16 cellular contexts compared by ENCODE assay signal in genomic region chr14:54735424-54735823, GRCh38.
DNase-seq lines count a peak whose midpoint lies in the region; ATAC-seq and TF ChIP-seq lines count a peak whose summit lies in the region.
"Had no signal": no experiment of that assay in that cellular context is flagged by ENCODE, and none has a peak within 500 bp of the region (broad histone marks: within the 10 kb centered on the region; RNA-seq: fewer than 3 reads in every experiment).

No MANE protein-coding gene starts in this region.

- H3K27me3 ChIP-seq in left ventricle myocardium inferior (ENCODE audit: low read depth) (no peaks in the 10 kb centered on the region), gastrocnemius medialis (no peaks in the 10 kb centered on the region)

- H3K4me1 ChIP-seq in left ventricle myocardium inferior (peaks cover 70% of the 10 kb centered on the region), gastrocnemius medialis (peaks cover 42 to 54% of the 10 kb centered on the region in 2 donors)

- ATAC-seq in left lobe of liver = peak; percentile 27
- no peak for ATAC-seq in gastrocnemius medialis
- ATAC-seq: Panc1 had no signal

- TF ChIP-seq POLR2A in gastrocnemius medialis (IDR thresholded peaks at IDR 0.05) (no peak), lower leg skin (IDR thresholded peaks at IDR 0.05) (no peak)

- WGBS in lower leg skin, 2 donors = 90 to 95% methylated on average over 3 of the region's 3 CpGs

- H3K9me3 ChIP-seq in left ventricle myocardium inferior (replicated peaks) (no peaks in the 10 kb centered on the region), gastrocnemius medialis (no peaks in the 10 kb centered on the region)

- H3K27ac ChIP-seq in left ventricle myocardium inferior (replicated peaks) = peak overlapping the region; percentile 42
- peak overlapping the region; percentile 58 to 69 (median 62) for H3K27ac ChIP-seq in gastrocnemius medialis

- intact Hi-C loops in left ventricle myocardium inferior (cut with micrococcal nuclease) = no loop called here
- intact Hi-C loops in cardiac septum (cut with DNase I) = no loop called here
- intact Hi-C loops in gastrocnemius medialis (cut with DNase I; ENCODE audit: low total_unique reads) = no loop called here
- intact Hi-C loops in lower leg skin (cut with DNase I; ENCODE audit: low total_unique reads) = no loop called here

- peaks cover 5% of the 10 kb centered on the region for H3K36me3 ChIP-seq in left ventricle myocardium inferior
- H3K36me3 ChIP-seq in gastrocnemius medialis = no peaks in the 10 kb centered on the region

- TF ChIP-seq CTCF in left ventricle myocardium inferior (IDR thresholded peaks at IDR 0.05; ENCODE audit: borderline replicate concordance) (no peak), gastrocnemius medialis (IDR thresholded peaks at IDR 0.05 in 4 of 5, conservative IDR thresholded peaks at IDR 0.05 in 1 of 5) (no peak), lower leg skin (IDR thresholded peaks at IDR 0.05) (no peak)

- H3K4me3 ChIP-seq in left ventricle myocardium inferior (no peak overlapping the region), gastrocnemius medialis (no peak overlapping the region), lower leg skin (ENCODE audit: low read depth, poor library complexity, severe bottlenecking) (no peak overlapping the region)

- in situ Hi-C loops in gastrocnemius medialis (cut with MboI; ENCODE audit: low sequenced_read_pairs in 4 of 4) = no loop called here

- DNase-seq in left ventricle myocardium inferior (no peak), cardiac septum (ENCODE audit: low spot score) (no peak), left lobe of liver (ENCODE audit: low spot score) (no peak), gastrocnemius medialis (no peak), DMS114 treated with DMSO at 0.1 percent for 48 hours (lab: John Stamatoyannopoulos, UW; ENCODE audit: unreplicated experiment) (no peak), lower leg skin (ENCODE audit: low spot score in 2 of 2) (no peak)
- DNase-seq in activated effector memory CD4-positive, alpha-beta T cell treated with anti-CD3 and anti-CD28 coated beads, Interleukin-2, amount 50 U/mL, for 16 hours = no peak
- DNase-seq: COR-L47, H9, Karpas-422, MM.1S, NCI-H1417, NCI-H1930, NCI-H2171, NCI-H82 had no signal
